ENCODE assay signal across 3 cellular contexts in genomic region chr13:69040898-69041297, GRCh38.
"Had no signal": no experiment of that assay in that cellular context is flagged by ENCODE, and none has a peak within 500 bp of the region (broad histone marks: within the 10 kb centered on the region; RNA-seq: fewer than 3 reads in every experiment).

No MANE protein-coding gene starts in this region.

- DNase-seq: GDM1, GF-D8 had no signal

- H3K4me3 ChIP-seq: GM12878 had no signal
